Comparison of ENCODE assay signal across 10 cellular contexts in the genomic region with DNA sequence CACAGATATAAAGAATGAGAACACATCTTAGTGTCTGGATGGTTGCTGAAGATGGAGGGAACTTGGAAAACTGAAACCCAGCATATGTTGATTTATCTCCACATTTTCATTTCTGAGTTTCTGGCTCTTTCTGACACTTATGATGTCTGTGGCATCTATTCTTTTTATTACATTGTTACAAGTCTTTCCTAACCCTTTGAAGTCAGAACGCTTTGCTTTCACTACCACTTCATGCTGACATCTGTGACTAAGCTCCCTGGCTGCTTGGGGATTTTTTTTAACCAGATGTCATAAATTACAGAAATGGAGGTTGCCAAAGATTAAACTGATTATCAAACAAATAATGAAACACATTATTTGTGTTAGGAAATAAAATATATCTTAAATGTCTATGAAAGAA.
DNase-seq lines count a peak whose midpoint lies in the region; ATAC-seq, FAIRE-seq and TF ChIP-seq lines count a peak whose summit lies in the region.
"Had no signal": no experiment of that assay in that cellular context is flagged by ENCODE, and none has a peak within 500 bp of the region (broad histone marks: within the 10 kb centered on the region; RNA-seq: fewer than 3 reads in every experiment).

No MANE protein-coding gene starts in this region.

- H3K36me3 ChIP-seq in bronchial epithelial cell (ENCODE audit: control insufficient read depth, insufficient read depth, low read length): no peaks in the 10 kb centered on the region

- no peak for FAIRE-seq in bronchial epithelial cell (lab: Jason Lieb, UNC)

- peak; percentile 46 for ATAC-seq in GM19043 (IDR thresholded peaks at IDR 0.05; ENCODE audit: low read depth, unreplicated experiment)
- peak; percentile 41 for ATAC-seq in HG03520 (IDR thresholded peaks at IDR 0.05; ENCODE audit: unreplicated experiment)
- ATAC-seq in omental fat pad (ENCODE audit: low FRiP score): no peak
- no peak for ATAC-seq in GM21515 (IDR thresholded peaks at IDR 0.05; ENCODE audit: unreplicated experiment)
- no peak for ATAC-seq in Right ventricle myocardium superior (ENCODE audit: poor library complexity)
- ATAC-seq: stimulated activated naive B cell treated with anti-CD40 and anti-IgM and Interleukin-4, amounts not matched to agents 10 μg/mL and 1 μg/mL and 100 μg/mL, for 72 hours had no signal

- H3K27me3 ChIP-seq in bronchial epithelial cell (ENCODE audit: control insufficient read depth, insufficient read depth, low read length): no peaks in the 10 kb centered on the region

- peak; percentile 73 for DNase-seq in A172 (ENCODE audit: low spot score)
- DNase-seq in bronchial epithelial cell (ENCODE audit: low read depth): peak; percentile 75
- DNase-seq in omental fat pad (ENCODE audit: low spot score): no peak
- no peak for DNase-seq in NCI-H1417 (lab: John Stamatoyannopoulos, UW)
- no peak for DNase-seq in Right ventricle myocardium superior
- DNase-seq: stimulated activated naive B cell treated with anti-CD40 and anti-IgM and Interleukin-4, amounts not matched to agents 10 μg/mL and 1 μg/mL and 100 μg/mL, for 72 hours had no signal

- H3K4me3 ChIP-seq in bronchial epithelial cell (ENCODE audit: low read depth, low read length): no peak overlapping the region
- H3K4me3 ChIP-seq: SK-N-MC had no signal

- intact Hi-C loops in Right ventricle myocardium superior (cut with DNase I): no loop called here

- TF ChIP-seq CTCF in bronchial epithelial cell (IDR thresholded peaks at IDR 0.05; ENCODE audit: insufficient read depth, low read length, severe bottlenecking) (no peak), omental fat pad (IDR thresholded peaks at IDR 0.05) (no peak)

Comparison
In these comparisons a context has a peak if more than half of its experiments do, and no peak if none do; other contexts are left out.
1. DNase-seq: peak in A172 (single experiment) and bronchial epithelial cell (single experiment); none in omental fat pad (single experiment), NCI-H1417 (0 of 3) and Right ventricle myocardium superior (single experiment).
2. ATAC-seq: peak in GM19043 (single experiment) and HG03520 (single experiment); none in omental fat pad (single experiment), GM21515 (single experiment) and Right ventricle myocardium superior (single experiment).